9 cellular contexts compared by ENCODE assay signal in the genomic region with DNA sequence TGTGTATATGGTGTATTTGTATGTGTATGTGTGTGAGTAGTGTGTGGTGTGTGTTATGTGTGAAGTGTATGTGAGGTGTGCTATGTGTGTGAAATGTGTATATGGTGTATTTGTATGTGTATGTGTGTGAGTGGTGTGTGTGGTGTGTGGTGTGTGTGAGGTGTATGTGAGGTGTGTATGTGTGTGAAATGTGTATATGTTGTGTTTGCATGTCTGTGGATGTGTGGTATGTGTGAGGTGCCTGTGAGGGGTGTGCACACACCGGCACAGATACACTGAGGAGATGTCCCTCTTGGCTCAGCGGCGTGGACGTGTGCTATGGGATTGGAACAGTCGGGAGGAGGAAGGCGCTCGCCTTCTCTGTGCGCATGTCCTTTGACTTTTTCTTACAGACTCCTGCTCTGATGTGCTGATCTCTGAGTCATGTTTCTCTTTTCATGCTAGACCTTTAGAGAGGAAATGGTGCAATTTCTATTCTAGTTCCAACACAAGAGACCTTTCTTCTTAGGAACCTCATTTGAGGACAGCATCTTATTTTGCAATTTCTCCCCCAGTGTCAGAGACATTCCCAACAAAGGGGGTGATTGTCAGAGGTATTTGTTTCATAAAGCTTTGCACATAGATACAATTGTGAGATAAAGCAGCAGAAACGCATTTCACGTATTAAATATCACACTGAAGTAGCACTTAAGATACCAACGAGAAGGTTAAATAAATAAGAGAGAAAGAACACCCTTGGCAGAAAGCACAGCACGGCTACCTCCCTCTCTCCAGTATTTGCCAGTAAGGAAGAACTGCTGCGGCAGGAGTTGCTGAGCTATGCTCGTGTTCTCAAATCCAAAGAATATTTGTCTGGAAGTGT. TPM values are rescaled to one million over a fixed set of nuclear protein-coding genes. Genes with fewer than 3 reads are reported as not detected.
A peak's percentile ranks its signal among the peaks of the same experiment; 100 is the strongest.
DNase-seq lines count a peak whose midpoint lies in the region; TF ChIP-seq lines count a peak whose summit lies in the region.
"Had no signal": no experiment of that assay in that cellular context is flagged by ENCODE, and none has a peak within 500 bp of the region (broad histone marks: within the 10 kb centered on the region; RNA-seq: fewer than 3 reads in every experiment).

No MANE protein-coding gene starts in this region.

- H3K4me1 Mint-ChIP-seq in activated CD4-positive, alpha-beta T cell treated with anti-CD3 and anti-CD28 coated beads, Interleukin-2, amount 10 ng/mL, durations not matched to agents 24 days and 14 days: no peaks in the 10 kb centered on the region

- no peak overlapping the region for H3K4me3 Mint-ChIP-seq in activated CD4-positive, alpha-beta T cell treated with anti-CD3 and anti-CD28 coated beads, Interleukin-2, amount 10 ng/mL, durations not matched to agents 24 days and 14 days

- DNase-seq in activated CD4-positive, alpha-beta T cell treated with anti-CD3 and anti-CD28 coated beads, Interleukin-2, amount 10 ng/mL, durations not matched to agents 24 days and 14 days: peak; percentile 56
- no peak for DNase-seq in activated CD4-positive, alpha-beta T cell treated with anti-CD3 and anti-CD28 coated beads, Interleukin-2, amount 50 U/mL, for 1 hour
- DNase-seq in NCI-H526 (lab: John Stamatoyannopoulos, UW) (peak; percentile 7 to 37), brain pericyte (ENCODE audit: low read depth, low spot score) (peak; percentile 56), midbrain (lab: John Stamatoyannopoulos, UW) (peak; percentile 12), germinal center (ENCODE audit: low spot score) (no peak), MM.1S (no peak), glomerular visceral epithelial cell (ENCODE audit: extremely low spot score) (no peak)
- DNase-seq: right lobe of liver had no signal

- no peak overlapping the region for H3K27ac Mint-ChIP-seq in activated CD4-positive, alpha-beta T cell treated with anti-CD3 and anti-CD28 coated beads, Interleukin-2, amount 10 ng/mL, durations not matched to agents 24 days and 14 days

- H3K9me3 Mint-ChIP-seq in activated CD4-positive, alpha-beta T cell treated with anti-CD3 and anti-CD28 coated beads, Interleukin-2, amount 10 ng/mL, durations not matched to agents 24 days and 14 days: no peaks in the 10 kb centered on the region

- no peak for TF ChIP-seq CTCF in MM.1S (IDR thresholded peaks at IDR 0.05; ENCODE audit: low read length)

- no peaks in the 10 kb centered on the region for H3K9me3 ChIP-seq in MM.1S (replicated peaks; ENCODE audit: insufficient read depth, low read length)
- H3K9me3 ChIP-seq: right lobe of liver had no signal

- H3K4me3 ChIP-seq in MM.1S (ENCODE audit: low read length): no peak overlapping the region
- H3K4me3 ChIP-seq: right lobe of liver had no signal

- H3K4me1 ChIP-seq in MM.1S (ENCODE audit: low read length): no peaks in the 10 kb centered on the region
- H3K4me1 ChIP-seq: right lobe of liver had no signal

- no peaks in the 10 kb centered on the region for H3K36me3 ChIP-seq in MM.1S (replicated peaks; ENCODE audit: insufficient read depth, low read length)
- H3K36me3 ChIP-seq: right lobe of liver had no signal

- peaks cover 6% of the 10 kb centered on the region for H3K27me3 Mint-ChIP-seq in activated CD4-positive, alpha-beta T cell treated with anti-CD3 and anti-CD28 coated beads, Interleukin-2, amount 10 ng/mL, durations not matched to agents 24 days and 14 days

- no peak overlapping the region for H3K9ac ChIP-seq in MM.1S (ENCODE audit: low read length)

- H3K27ac ChIP-seq in MM.1S (ENCODE audit: low read length): no peak overlapping the region
- H3K27ac ChIP-seq: right lobe of liver had no signal

- no peaks in the 10 kb centered on the region for H3K9me2 ChIP-seq in MM.1S (replicated peaks; ENCODE audit: insufficient read depth, low read length)

- H3K27me3 ChIP-seq in MM.1S (replicated peaks; ENCODE audit: insufficient read depth, low read length): no peaks in the 10 kb centered on the region
- H3K27me3 ChIP-seq: right lobe of liver had no signal

- H2AFZ ChIP-seq in MM.1S (ENCODE audit: low read length): no peak overlapping the region

- no peaks in the 10 kb centered on the region for H4K20me1 ChIP-seq in MM.1S (ENCODE audit: insufficient read depth, low read length)

- intact Hi-C loops in activated CD4-positive, alpha-beta T cell treated with anti-CD3 and anti-CD28 coated beads, Interleukin-2, amount 10 ng/mL, durations not matched to agents 24 days and 14 days (cut with micrococcal nuclease): no loop called here

- no peaks in the 10 kb centered on the region for H3K36me3 Mint-ChIP-seq in activated CD4-positive, alpha-beta T cell treated with anti-CD3 and anti-CD28 coated beads, Interleukin-2, amount 10 ng/mL, durations not matched to agents 24 days and 14 days (ENCODE audit: low read depth)

- no peaks in the 10 kb centered on the region for H3F3A ChIP-seq in MM.1S (ENCODE audit: insufficient read depth, low read length)

- H3K4me2 ChIP-seq in MM.1S (ENCODE audit: low read depth, low read length): no peak overlapping the region

- no peaks in the 10 kb centered on the region for H3K79me2 ChIP-seq in MM.1S (ENCODE audit: low read length)

RNA-seq across cellular contexts. Expression of a gene that starts 11.3 kb away (rescaled TPM):
- not detected in 2 replicates for total RNA-seq in activated CD4-positive, alpha-beta T cell treated with anti-CD3 and anti-CD28 coated beads, Interleukin-2, amount 10 ng/mL, durations not matched to agents 24 days and 14 days

Comparison
In these comparisons a context has a peak if more than half of its experiments do, and no peak if none do; other contexts are left out.
1. DNase-seq: peak in activated CD4-positive, alpha-beta T cell treated with anti-CD3 and anti-CD28 coated beads, Interleukin-2, amount 10 ng/mL, durations not matched to agents 24 days and 14 days (single experiment), NCI-H526 (2 of 2), brain pericyte (single experiment) and midbrain (single experiment); none in activated CD4-positive, alpha-beta T cell treated with anti-CD3 and anti-CD28 coated beads, Interleukin-2, amount 50 U/mL, for 1 hour (single experiment), germinal center (single experiment), MM.1S (single experiment) and glomerular visceral epithelial cell (single experiment).